Comparison of ENCODE assay signal across 9 cellular contexts in the genomic region with DNA sequence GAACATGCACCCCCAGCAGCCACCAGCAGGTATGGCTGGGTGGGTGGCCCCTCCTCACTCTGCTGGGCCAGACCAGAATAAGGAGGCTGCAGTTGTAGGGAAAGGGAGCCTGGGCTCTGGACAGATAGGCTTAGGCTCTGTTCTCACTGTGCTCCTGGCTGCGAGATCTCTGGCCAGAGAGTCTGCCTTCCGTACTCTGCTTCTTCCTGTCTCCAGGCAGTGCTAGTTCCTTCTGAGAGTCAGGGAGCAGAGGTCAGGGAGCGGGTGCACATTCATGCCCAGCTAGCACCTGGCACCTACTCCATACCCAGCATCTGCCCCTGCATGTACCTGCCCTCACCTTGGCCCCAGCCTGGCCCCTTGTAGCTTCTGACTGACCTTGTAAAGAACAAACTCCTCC. TPM values are rescaled to one million over a fixed set of nuclear protein-coding genes. Genes with fewer than 3 reads are reported as not detected.
DNase-seq lines count a peak whose midpoint lies in the region; ATAC-seq and TF ChIP-seq lines count a peak whose summit lies in the region.
"Not testable (repeated sequence)": the region's sequence is repeated elsewhere in the genome, so short reads cannot be mapped to it uniquely, and the experiment has no call there.
"Had no signal": no experiment of that assay in that cellular context is flagged by ENCODE, and none has a peak within 500 bp of the region (broad histone marks: within the 10 kb centered on the region; RNA-seq: fewer than 3 reads in every experiment).

No MANE protein-coding gene starts in this region.

- not testable (repeated sequence) for H3K4me3 ChIP-seq in CD4-positive, alpha-beta memory T cell (ENCODE audit: low read length in 2 of 2)
- H3K4me3 ChIP-seq in Peyer's patch, result peak overlapping the region in 1 of 4 donors; percentile 25

- H3K9me3 ChIP-seq in CD4-positive, alpha-beta memory T cell (ENCODE audit: control insufficient read depth in 1 of 2, low read length in 2 of 2); Peyer's patch: not testable (repeated sequence)

- not testable (repeated sequence) for ATAC-seq in activated CD8-positive, alpha-beta T cell treated with anti-CD3 and anti-CD28 coated beads, Interleukin-2, amount 10 ng/mL, durations not matched to agents 7 days and 5 days; stimulated activated effector memory CD8-positive, alpha-beta T cell treated with anti-CD3 and anti-CD28 coated beads, Interleukin-12 subunit alpha, Interleukin-12 subunit beta, amount 100 ng/mL, for 72 hours

- not testable (repeated sequence) for H3K27me3 ChIP-seq in CD4-positive, alpha-beta memory T cell (ENCODE audit: insufficient read depth, low read length); Peyer's patch

- not testable (repeated sequence) for DNase-seq in CD4-positive, alpha-beta memory T cell; activated CD8-positive, alpha-beta T cell treated with anti-CD3 and anti-CD28 coated beads, Interleukin-2, amount 10 ng/mL, durations not matched to agents 7 days and 5 days; mesothelial cell of epicardium (ENCODE audit: low spot score in 2 of 2, unreplicated experiment in 2 of 2); stimulated activated effector memory CD8-positive, alpha-beta T cell treated with anti-CD3 and anti-CD28 coated beads, Interleukin-12 subunit alpha, Interleukin-12 subunit beta, amount 100 ng/mL, for 72 hours (ENCODE audit: low spot score in 2 of 2)
- peak in 2 of 3 donors; percentile 69 to 84 for DNase-seq in Peyer's patch

- peaks cover 16 to 52% (median 35%) of the 10 kb centered on the region in 4 donors for H3K4me1 Mint-ChIP-seq in CD4-positive, alpha-beta memory T cell
- peaks cover 34% of the 10 kb centered on the region for H3K4me1 Mint-ChIP-seq in activated CD8-positive, alpha-beta T cell treated with anti-CD3 and anti-CD28 coated beads, Interleukin-2, amount 10 ng/mL, durations not matched to agents 7 days and 5 days (ENCODE audit: low read depth)
- H3K4me1 Mint-ChIP-seq in activated naive CD8-positive, alpha-beta T cell (ENCODE audit: low read depth), result peaks cover 32% of the 10 kb centered on the region
- peaks cover 32% of the 10 kb centered on the region for H3K4me1 Mint-ChIP-seq in mesothelial cell of epicardium
- peaks cover 36% of the 10 kb centered on the region for H3K4me1 Mint-ChIP-seq in nephron
- H3K4me1 Mint-ChIP-seq in stimulated activated effector memory CD8-positive, alpha-beta T cell treated with anti-CD3 and anti-CD28 coated beads, Interleukin-12 subunit alpha, Interleukin-12 subunit beta, amount 100 ng/mL, for 72 hours, result peaks cover 57% of the 10 kb centered on the region

- H3K27ac Mint-ChIP-seq in CD4-positive, alpha-beta memory T cell, result peak overlapping the region in 2 of 7 donors; percentile 65 to 71
- H3K27ac Mint-ChIP-seq in activated CD8-positive, alpha-beta T cell treated with anti-CD3 and anti-CD28 coated beads, Interleukin-2, amount 10 ng/mL, durations not matched to agents 7 days and 5 days, result peak overlapping the region; percentile 43
- H3K27ac Mint-ChIP-seq in activated naive CD8-positive, alpha-beta T cell; mesothelial cell of epicardium; nephron: not testable (repeated sequence)
- peak overlapping the region; percentile 99 for H3K27ac Mint-ChIP-seq in stimulated activated effector memory CD8-positive, alpha-beta T cell treated with anti-CD3 and anti-CD28 coated beads, Interleukin-12 subunit alpha, Interleukin-12 subunit beta, amount 100 ng/mL, for 72 hours

- CTCF ChIA-PET in CD4-positive, alpha-beta memory T cell (lab: Charles Lee; ENCODE audit: partially characterized antibody); activated CD8-positive, alpha-beta T cell treated with anti-CD3 and anti-CD28 coated beads, Interleukin-2, amount 10 ng/mL, durations not matched to agents 7 days and 5 days (lab: Charles Lee): not testable (repeated sequence)

- not testable (repeated sequence) for TF ChIP-seq CTCF in Peyer's patch (IDR thresholded peaks at IDR 0.05); mesothelial cell of epicardium (IDR thresholded peaks at IDR 0.05; ENCODE audit: unreplicated experiment); nephron (IDR thresholded peaks at IDR 0.05; ENCODE audit: unreplicated experiment in 3 of 3)

- TF ChIP-seq POLR2A in Peyer's patch (IDR thresholded peaks at IDR 0.05), result not testable (repeated sequence)

- not testable (repeated sequence) for H3K36me3 ChIP-seq in CD4-positive, alpha-beta memory T cell (ENCODE audit: insufficient read depth, low read length); Peyer's patch

- H3K27me3 Mint-ChIP-seq in CD4-positive, alpha-beta memory T cell; activated CD8-positive, alpha-beta T cell treated with anti-CD3 and anti-CD28 coated beads, Interleukin-2, amount 10 ng/mL, durations not matched to agents 7 days and 5 days (ENCODE audit: low read depth); activated naive CD8-positive, alpha-beta T cell; mesothelial cell of epicardium (ENCODE audit: low read depth); nephron (ENCODE audit: low read depth): not testable (repeated sequence)

- POLR2A ChIA-PET in CD4-positive, alpha-beta memory T cell (lab: Charles Lee; ENCODE audit: partially characterized antibody); activated CD8-positive, alpha-beta T cell treated with anti-CD3 and anti-CD28 coated beads, Interleukin-2, amount 10 ng/mL, durations not matched to agents 7 days and 5 days (lab: Charles Lee): not testable (repeated sequence)

- peaks cover 27% of the 10 kb centered on the region for H3K4me1 ChIP-seq in CD4-positive, alpha-beta memory T cell (ENCODE audit: insufficient read depth, low read length)
- H3K4me1 ChIP-seq in Peyer's patch, result peaks cover 0 to 39% (median 7%) of the 10 kb centered on the region in 4 donors

- intact Hi-C loops in CD4-positive, alpha-beta memory T cell (cut with micrococcal nuclease), result not testable (repeated sequence)

- H3K36me3 Mint-ChIP-seq in CD4-positive, alpha-beta memory T cell; activated CD8-positive, alpha-beta T cell treated with anti-CD3 and anti-CD28 coated beads, Interleukin-2, amount 10 ng/mL, durations not matched to agents 7 days and 5 days (ENCODE audit: low read depth); activated naive CD8-positive, alpha-beta T cell; mesothelial cell of epicardium; nephron (ENCODE audit: low read depth): not testable (repeated sequence)
- peaks cover 19% of the 10 kb centered on the region for H3K36me3 Mint-ChIP-seq in stimulated activated effector memory CD8-positive, alpha-beta T cell treated with anti-CD3 and anti-CD28 coated beads, Interleukin-12 subunit alpha, Interleukin-12 subunit beta, amount 100 ng/mL, for 72 hours

- peak overlapping the region in 5 of 8 donors; percentile 20 to 95 (median 56) for H3K4me3 Mint-ChIP-seq in CD4-positive, alpha-beta memory T cell
- not testable (repeated sequence) for H3K4me3 Mint-ChIP-seq in activated CD8-positive, alpha-beta T cell treated with anti-CD3 and anti-CD28 coated beads, Interleukin-2, amount 10 ng/mL, durations not matched to agents 7 days and 5 days
- H3K4me3 Mint-ChIP-seq in activated naive CD8-positive, alpha-beta T cell, result peak overlapping the region; percentile 94
- H3K4me3 Mint-ChIP-seq in mesothelial cell of epicardium (peak overlapping the region; percentile 95), nephron (peak overlapping the region; percentile 94 to 98 (median 97))
- peak overlapping the region; percentile 97 for H3K4me3 Mint-ChIP-seq in stimulated activated effector memory CD8-positive, alpha-beta T cell treated with anti-CD3 and anti-CD28 coated beads, Interleukin-12 subunit alpha, Interleukin-12 subunit beta, amount 100 ng/mL, for 72 hours

- not testable (repeated sequence) for H3K9me3 Mint-ChIP-seq in CD4-positive, alpha-beta memory T cell; activated CD8-positive, alpha-beta T cell treated with anti-CD3 and anti-CD28 coated beads, Interleukin-2, amount 10 ng/mL, durations not matched to agents 7 days and 5 days (ENCODE audit: insufficient read depth); activated naive CD8-positive, alpha-beta T cell (ENCODE audit: low read depth); mesothelial cell of epicardium; nephron; stimulated activated effector memory CD8-positive, alpha-beta T cell treated with anti-CD3 and anti-CD28 coated beads, Interleukin-12 subunit alpha, Interleukin-12 subunit beta, amount 100 ng/mL, for 72 hours

- H3K27ac ChIP-seq in CD4-positive, alpha-beta memory T cell (ENCODE audit: low read depth, low read length), result not testable (repeated sequence)
- H3K27ac ChIP-seq in Peyer's patch, result peak overlapping the region in 2 of 4 donors; percentile 56 to 59

RNA-seq across cellular contexts. Expression of gene RNF123, which starts 2.1 kb away (rescaled TPM):
- 10 to 100 TPM; 69.7 to 74.7 TPM for total RNA-seq in CD4-positive, alpha-beta memory T cell
- 10 to 100 TPM in 1 of 2 donors, 1 to 10 TPM in 1; 3.1 to 25.0 TPM for polyA plus RNA-seq in CD4-positive, alpha-beta memory T cell
- 100 to 1,000 TPM in 1 of 4 donors, 10 to 100 TPM in 3; 74.3 to 101 (median 84.3) TPM for total RNA-seq in Peyer's patch
- total RNA-seq in activated CD8-positive, alpha-beta T cell treated with anti-CD3 and anti-CD28 coated beads, Interleukin-2, amount 10 ng/mL, durations not matched to agents 7 days and 5 days, result 10 to 100 TPM; 36.3 to 45.8 TPM
- 57.3 to 59.2 TPM (median 57.5 TPM) in 3 replicates for total RNA-seq in mesothelial cell of epicardium

RNA-seq across cellular contexts. Expression of gene MST1, which starts 2.2 kb away (rescaled TPM):
- total RNA-seq in CD4-positive, alpha-beta memory T cell, result 10 to 100 TPM in 1 of 2 experiments, 1 to 10 TPM in 1; 6.3 to 10.2 TPM
- polyA plus RNA-seq in CD4-positive, alpha-beta memory T cell, result under 1 TPM in 1 of 2 donors, not detected in 1; 0.94 TPM
- total RNA-seq in Peyer's patch (100 to 1,000 TPM in 2 of 4 donors, 10 to 100 TPM in 2; 52.0 to 156 (median 93.3) TPM), mesothelial cell of epicardium (101 to 109 TPM (median 103 TPM) in 3 replicates)
- total RNA-seq in activated CD8-positive, alpha-beta T cell treated with anti-CD3 and anti-CD28 coated beads, Interleukin-2, amount 10 ng/mL, durations not matched to agents 7 days and 5 days, result 1 to 10 TPM; 3.8 to 4.7 TPM

RNA-seq across cellular contexts. Expression of gene APEH, which starts 17.3 kb away (rescaled TPM):
- 100 to 1,000 TPM; 130 to 136 TPM for total RNA-seq in CD4-positive, alpha-beta memory T cell
- polyA plus RNA-seq in CD4-positive, alpha-beta memory T cell, result 100 to 1,000 TPM; 100 to 140 TPM
- total RNA-seq in Peyer's patch (100 to 1,000 TPM in 3 of 4 donors, 10 to 100 TPM in 1; 99.0 to 170 (median 119) TPM), mesothelial cell of epicardium (111 to 118 TPM (median 115 TPM) in 3 replicates)
- 100 to 1,000 TPM; 179 to 192 TPM for total RNA-seq in activated CD8-positive, alpha-beta T cell treated with anti-CD3 and anti-CD28 coated beads, Interleukin-2, amount 10 ng/mL, durations not matched to agents 7 days and 5 days

RNA-seq across cellular contexts. Expression of gene AMIGO3, which starts 28.0 kb away (rescaled TPM):
- total RNA-seq in CD4-positive, alpha-beta memory T cell, result not detected
- not detected for polyA plus RNA-seq in CD4-positive, alpha-beta memory T cell
- total RNA-seq in Peyer's patch (1 to 10 TPM; 1.2 to 3.5 (median 2.9) TPM), mesothelial cell of epicardium (0.78 to 0.95 TPM in 2 of 3 replicates, not detected in the other)
- total RNA-seq in activated CD8-positive, alpha-beta T cell treated with anti-CD3 and anti-CD28 coated beads, Interleukin-2, amount 10 ng/mL, durations not matched to agents 7 days and 5 days, result 1 to 10 TPM in 1 of 2 experiments, under 1 TPM in 1; 0.95 to 2.0 TPM
- total RNA-seq: GM23248, Right ventricle myocardium inferior had no signal

RNA-seq across cellular contexts. Expression of gene GMPPB, which starts 32.3 kb away (rescaled TPM):
- 10 to 100 TPM; 59.5 to 61.3 TPM for total RNA-seq in CD4-positive, alpha-beta memory T cell
- polyA plus RNA-seq in CD4-positive, alpha-beta memory T cell, result 10 to 100 TPM; 22.2 to 24.0 TPM
- total RNA-seq in Peyer's patch (10 to 100 TPM; 35.4 to 46.4 (median 40.7) TPM), mesothelial cell of epicardium (32.3 to 33.9 TPM (median 32.7 TPM) in 3 replicates)
- total RNA-seq in activated CD8-positive, alpha-beta T cell treated with anti-CD3 and anti-CD28 coated beads, Interleukin-2, amount 10 ng/mL, durations not matched to agents 7 days and 5 days, result 10 to 100 TPM; 50.4 to 53.0 TPM
